ENCODE assay signal across 1 cellular context in genomic region chr19:2259331-2259730, GRCh38.
TF ChIP-seq lines count a peak whose summit lies in the region.

No MANE protein-coding gene starts in this region.

TF ChIP-seq in HepG2, 621 proteins besides CTCF, POLR2A, EP300 and RAD21:
- TF ChIP-seq JARID2 (CRISPR knock-in tag; IDR thresholded peaks at IDR 0.05; ENCODE audit: insufficient replicate concordance) (no peak), ZBTB33 (CRISPR knock-in tag; IDR thresholded peaks at IDR 0.05) (peak; percentile 17; the same call in 1 of the 2 replicates), NFE2 (CRISPR knock-in tag; IDR thresholded peaks at IDR 0.05) (peak; percentile 7; the same call in 1 of the 2 replicates), ZNF674 (CRISPR knock-in tag; IDR thresholded peaks at IDR 0.05; ENCODE audit: low read depth) (no peak), FOSL2 (CRISPR knock-in tag; IDR thresholded peaks at IDR 0.05) (peak; percentile 33; the same call in 1 of the 2 replicates), MEIS2 (CRISPR knock-in tag; IDR thresholded peaks at IDR 0.05) (no peak), ZXDC (CRISPR knock-in tag; IDR thresholded peaks at IDR 0.05) (no peak), RNF219 (CRISPR knock-in tag; IDR thresholded peaks at IDR 0.05) (no peak), NFE2L2 (IDR thresholded peaks at IDR 0.05; ENCODE audit: low read length) (peak; percentile 47), TAF15 (IDR thresholded peaks at IDR 0.05; ENCODE audit: low read depth, low read length, poor library complexity, severe bottlenecking) (no peak)
